ENCODE assay signal across 8 cellular contexts in genomic region chrX:72131317-72132294, GRCh38. TPM values are rescaled to one million over a fixed set of nuclear protein-coding genes. Genes with fewer than 3 reads are reported as not detected.
DNase-seq lines count a peak whose midpoint lies in the region; ATAC-seq, FAIRE-seq and TF ChIP-seq lines count a peak whose summit lies in the region.

RTL5 (minus strand) TSS chrX:72131915.

- no peak for TF ChIP-seq POLR2A in GM12891 (IDR thresholded peaks at IDR 0.05; ENCODE audit: low read depth, low read length)
- TF ChIP-seq POLR2A in lower leg skin (IDR thresholded peaks at IDR 0.05), result no peak

- intact Hi-C loops in lower leg skin (cut with DNase I; ENCODE audit: low total_unique reads), result no loop called here

- peak; percentile 42 for DNase-seq in GM12891 (ENCODE audit: insufficient read length, low spot score)
- DNase-seq in NCI-H345 (lab: John Stamatoyannopoulos, UW), result peak; percentile 95
- peak; percentile 21 to 25 for DNase-seq in activated CD8-positive, alpha-beta memory T cell treated with anti-CD3 and anti-CD28 coated beads for 1 hour (ENCODE audit: extremely low read depth in 1 of 2, low read depth in 1 of 2)
- DNase-seq in ecto neural progenitor cell (ENCODE audit: low spot score), result peak; percentile 86
- DNase-seq in lower leg skin (ENCODE audit: low spot score in 2 of 2), result peak; percentile 73 to 95
- peak; percentile 52 for DNase-seq in stimulated activated CD4-positive, alpha-beta T cell treated with anti-CD3 and anti-CD28 coated beads, Interleukin-4, amount 100 ng/mL, for 1 hour
- DNase-seq in GM19240 (ENCODE audit: insufficient read length, low spot score), result no peak

- ATAC-seq in HG03025 (IDR thresholded peaks at IDR 0.05; ENCODE audit: low FRiP score, unreplicated experiment), result peak; percentile 76

- FAIRE-seq in GM12891 (lab: Jason Lieb, UNC), result peak; percentile 87

- WGBS in lower leg skin, 2 donors, result 11 to 39% methylated on average over 6 to 98 of the region's 106 CpGs

- no peak for TF ChIP-seq CTCF in lower leg skin (IDR thresholded peaks at IDR 0.05)

- no peak within 1 kb of the TSS for H3K4me3 ChIP-seq in lower leg skin (ENCODE audit: low read depth, poor library complexity, severe bottlenecking)

TF ChIP-seq in GM12891, 5 proteins besides CTCF, POLR2A, EP300 and RAD21:
- no peak for TF ChIP-seq TAF1 (IDR thresholded peaks at IDR 0.05; ENCODE audit: low read depth, low read length)
- no peak for TF ChIP-seq POLR2AphosphoS5 (IDR thresholded peaks at IDR 0.05; ENCODE audit: low read depth, low read length)
- TF ChIP-seq POU2F2 (IDR thresholded peaks at IDR 0.05; ENCODE audit: low read depth, low read length), result no peak
- TF ChIP-seq SPI1 (IDR thresholded peaks at IDR 0.05; ENCODE audit: low read depth, low read length), result peak; percentile 86

RNA-seq across cellular contexts. Expression of gene RTL5, which starts in this region (rescaled TPM):
- 0.37 TPM for polyA plus RNA-seq in GM12891 (2012; ENCODE audit: low read depth, missing spikeins)
- 1 to 10 TPM in 2 of 4 donors, under 1 TPM in 2; 0.46 to 1.9 (median 1.2) TPM for total RNA-seq in lower leg skin
